2 cellular contexts compared by ENCODE assay signal in the genomic region with DNA sequence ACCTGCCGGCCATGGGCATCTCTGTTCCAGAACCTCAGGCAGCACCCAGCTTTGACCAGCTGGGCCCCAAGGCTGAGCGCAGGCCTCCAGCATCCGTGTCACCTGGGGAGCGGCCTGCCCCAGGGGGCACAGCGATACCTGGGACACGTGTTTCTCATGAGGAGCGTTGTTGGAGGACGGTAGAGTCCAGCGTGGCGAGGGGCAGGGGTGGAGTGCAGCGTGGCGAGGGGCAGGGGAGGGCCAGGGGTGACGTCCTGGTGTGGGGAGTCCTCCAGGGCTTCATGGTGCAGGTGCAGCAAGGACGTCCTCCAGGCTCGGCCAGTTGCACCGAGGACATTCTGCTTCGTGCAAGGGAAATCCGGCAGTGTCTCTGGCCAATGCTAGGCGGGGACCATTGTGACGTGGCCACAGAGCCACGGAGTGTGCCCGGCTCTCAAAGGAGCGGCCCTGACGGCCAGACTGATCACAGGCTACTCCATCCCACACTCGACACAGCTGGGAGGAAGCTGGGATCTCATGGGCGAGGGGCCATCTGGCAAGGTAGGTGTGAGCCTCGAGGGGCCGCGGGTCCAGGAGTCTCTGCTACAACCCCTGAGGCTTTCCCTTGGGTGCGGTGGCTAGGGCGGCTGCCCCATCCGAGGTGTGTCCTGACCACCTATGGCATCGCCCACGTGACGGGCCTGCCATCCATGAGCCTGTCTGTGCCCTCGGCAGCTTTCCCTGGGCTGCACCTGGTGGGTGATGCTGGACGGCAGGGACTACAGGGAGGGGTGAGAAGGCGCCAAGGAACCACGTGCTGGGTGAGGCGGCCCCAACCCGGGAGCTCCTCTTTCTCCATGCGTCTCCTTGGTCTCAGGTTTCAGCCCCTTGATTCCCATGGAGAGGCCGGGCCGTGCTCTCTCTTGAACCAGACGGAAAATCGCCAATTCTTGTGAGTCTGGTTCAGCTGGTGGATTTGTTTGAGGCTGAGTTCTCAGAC.
TF ChIP-seq lines count a peak whose summit lies in the region.

No MANE protein-coding gene starts in this region.

TF ChIP-seq in GM23338, 12 proteins besides CTCF, POLR2A, EP300 and RAD21:
- TF ChIP-seq, protein P1, sequence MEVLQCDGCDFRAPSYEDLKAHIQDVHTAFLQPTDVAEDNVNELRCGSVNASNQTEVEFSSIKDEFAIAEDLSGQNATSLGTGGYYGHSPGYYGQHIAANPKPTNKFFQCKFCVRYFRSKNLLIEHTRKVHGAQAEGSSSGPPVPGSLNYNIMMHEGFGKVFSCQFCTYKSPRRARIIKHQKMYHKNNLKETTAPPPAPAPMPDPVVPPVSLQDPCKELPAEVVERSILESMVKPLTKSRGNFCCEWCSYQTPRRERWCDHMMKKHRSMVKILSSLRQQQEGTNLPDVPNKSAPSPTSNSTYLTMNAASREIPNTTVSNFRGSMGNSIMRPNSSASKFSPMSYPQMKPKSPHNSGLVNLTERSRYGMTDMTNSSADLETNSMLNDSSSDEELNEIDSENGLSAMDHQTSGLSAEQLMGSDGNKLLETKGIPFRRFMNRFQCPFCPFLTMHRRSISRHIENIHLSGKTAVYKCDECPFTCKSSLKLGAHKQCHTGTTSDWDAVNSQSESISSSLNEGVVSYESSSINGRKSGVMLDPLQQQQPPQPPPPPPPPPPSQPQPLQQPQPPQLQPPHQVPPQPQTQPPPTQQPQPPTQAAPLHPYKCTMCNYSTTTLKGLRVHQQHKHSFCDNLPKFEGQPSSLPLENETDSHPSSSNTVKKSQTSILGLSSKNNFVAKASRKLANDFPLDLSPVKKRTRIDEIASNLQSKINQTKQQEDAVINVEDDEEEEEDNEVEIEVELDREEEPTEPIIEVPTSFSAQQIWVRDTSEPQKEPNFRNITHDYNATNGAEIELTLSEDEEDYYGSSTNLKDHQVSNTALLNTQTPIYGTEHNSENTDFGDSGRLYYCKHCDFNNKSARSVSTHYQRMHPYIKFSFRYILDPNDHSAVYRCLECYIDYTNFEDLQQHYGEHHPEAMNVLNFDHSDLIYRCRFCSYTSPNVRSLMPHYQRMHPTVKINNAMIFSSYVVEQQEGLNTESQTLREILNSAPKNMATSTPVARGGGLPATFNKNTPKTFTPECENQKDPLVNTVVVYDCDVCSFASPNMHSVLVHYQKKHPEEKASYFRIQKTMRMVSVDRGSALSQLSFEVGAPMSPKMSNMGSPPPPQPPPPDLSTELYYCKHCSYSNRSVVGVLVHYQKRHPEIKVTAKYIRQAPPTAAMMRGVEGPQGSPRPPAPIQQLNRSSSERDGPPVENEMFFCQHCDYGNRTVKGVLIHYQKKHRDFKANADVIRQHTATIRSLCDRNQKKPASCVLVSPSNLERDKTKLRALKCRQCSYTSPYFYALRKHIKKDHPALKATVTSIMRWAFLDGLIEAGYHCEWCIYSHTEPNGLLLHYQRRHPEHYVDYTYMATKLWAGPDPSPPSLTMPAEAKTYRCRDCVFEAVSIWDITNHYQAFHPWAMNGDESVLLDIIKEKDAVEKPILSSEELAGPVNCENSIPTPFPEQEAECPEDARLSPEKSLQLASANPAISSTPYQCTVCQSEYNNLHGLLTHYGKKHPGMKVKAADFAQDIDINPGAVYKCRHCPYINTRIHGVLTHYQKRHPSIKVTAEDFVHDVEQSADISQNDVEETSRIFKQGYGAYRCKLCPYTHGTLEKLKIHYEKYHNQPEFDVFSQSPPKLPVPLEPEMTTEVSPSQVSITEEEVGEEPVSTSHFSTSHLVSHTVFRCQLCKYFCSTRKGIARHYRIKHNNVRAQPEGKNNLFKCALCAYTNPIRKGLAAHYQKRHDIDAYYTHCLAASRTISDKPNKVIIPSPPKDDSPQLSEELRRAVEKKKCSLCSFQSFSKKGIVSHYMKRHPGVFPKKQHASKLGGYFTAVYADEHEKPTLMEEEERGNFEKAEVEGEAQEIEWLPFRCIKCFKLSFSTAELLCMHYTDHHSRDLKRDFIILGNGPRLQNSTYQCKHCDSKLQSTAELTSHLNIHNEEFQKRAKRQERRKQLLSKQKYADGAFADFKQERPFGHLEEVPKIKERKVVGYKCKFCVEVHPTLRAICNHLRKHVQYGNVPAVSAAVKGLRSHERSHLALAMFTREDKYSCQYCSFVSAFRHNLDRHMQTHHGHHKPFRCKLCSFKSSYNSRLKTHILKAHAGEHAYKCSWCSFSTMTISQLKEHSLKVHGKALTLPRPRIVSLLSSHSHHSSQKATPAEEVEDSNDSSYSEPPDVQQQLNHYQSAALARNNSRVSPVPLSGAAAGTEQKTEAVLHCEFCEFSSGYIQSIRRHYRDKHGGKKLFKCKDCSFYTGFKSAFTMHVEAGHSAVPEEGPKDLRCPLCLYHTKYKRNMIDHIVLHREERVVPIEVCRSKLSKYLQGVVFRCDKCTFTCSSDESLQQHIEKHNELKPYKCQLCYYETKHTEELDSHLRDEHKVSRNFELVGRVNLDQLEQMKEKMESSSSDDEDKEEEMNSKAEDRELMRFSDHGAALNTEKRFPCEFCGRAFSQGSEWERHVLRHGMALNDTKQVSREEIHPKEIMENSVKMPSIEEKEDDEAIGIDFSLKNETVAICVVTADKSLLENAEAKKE (CRISPR knock-in tag; IDR thresholded peaks at IDR 0.05), result no peak
- TF ChIP-seq ZNF331 (CRISPR knock-in tag; IDR thresholded peaks at IDR 0.05; ENCODE audit: low read depth), result no peak
- TF ChIP-seq EZH2 (IDR thresholded peaks at IDR 0.05; ENCODE audit: low read depth, unreplicated experiment), result no peak
- no peak for TF ChIP-seq EZH2phosphoT487 (IDR thresholded peaks at IDR 0.05; ENCODE audit: unreplicated experiment)
- TF ChIP-seq JUNB (IDR thresholded peaks at IDR 0.05; ENCODE audit: unreplicated experiment), result no peak
- TF ChIP-seq POLR2AphosphoS5 (IDR thresholded peaks at IDR 0.05; ENCODE audit: low read depth), result no peak
TF ChIP-seq in GM23338: peak in this region for 0.

TF ChIP-seq in H1, 55 proteins besides CTCF, POLR2A, EP300 and RAD21:
- TF ChIP-seq RFX5 (IDR thresholded peaks at IDR 0.05; ENCODE audit: borderline replicate concordance, low read depth, low read length) (no peak), HDAC6 (IDR thresholded peaks at IDR 0.05; ENCODE audit: low read depth, low read length) (no peak), CHD1 (IDR thresholded peaks at IDR 0.05; ENCODE audit: low read depth, low read length) (no peak), CEBPB (IDR thresholded peaks at IDR 0.05; ENCODE audit: low read depth, low read length) (no peak), ZNF274 (IDR thresholded peaks at IDR 0.05; ENCODE audit: borderline replicate concordance, extremely low read depth, low read length) (no peak), RBBP5 (IDR thresholded peaks at IDR 0.05; ENCODE audit: borderline replicate concordance, low read depth, low read length) (no peak), CTBP2 (IDR thresholded peaks at IDR 0.05; ENCODE audit: borderline replicate concordance, insufficient read depth, insufficient read length, low read length) (no peak), BACH1 (IDR thresholded peaks at IDR 0.05; ENCODE audit: low read length) (no peak), SP4 (IDR thresholded peaks at IDR 0.05; ENCODE audit: low read length) (no peak), SIN3A (conservative IDR thresholded peaks at IDR 0.05 in 1 of 2, IDR thresholded peaks at IDR 0.05 in 1 of 2; ENCODE audit: low read depth in 1 of 2, low read length in 2 of 2) (no peak)
- TF ChIP-seq, protein P2, sequence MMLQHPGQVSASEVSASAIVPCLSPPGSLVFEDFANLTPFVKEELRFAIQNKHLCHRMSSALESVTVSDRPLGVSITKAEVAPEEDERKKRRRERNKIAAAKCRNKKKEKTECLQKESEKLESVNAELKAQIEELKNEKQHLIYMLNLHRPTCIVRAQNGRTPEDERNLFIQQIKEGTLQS (IDR thresholded peaks at IDR 0.05; ENCODE audit: insufficient read depth, low read depth, low read length), result no peak
- TF ChIP-seq, protein P3, sequence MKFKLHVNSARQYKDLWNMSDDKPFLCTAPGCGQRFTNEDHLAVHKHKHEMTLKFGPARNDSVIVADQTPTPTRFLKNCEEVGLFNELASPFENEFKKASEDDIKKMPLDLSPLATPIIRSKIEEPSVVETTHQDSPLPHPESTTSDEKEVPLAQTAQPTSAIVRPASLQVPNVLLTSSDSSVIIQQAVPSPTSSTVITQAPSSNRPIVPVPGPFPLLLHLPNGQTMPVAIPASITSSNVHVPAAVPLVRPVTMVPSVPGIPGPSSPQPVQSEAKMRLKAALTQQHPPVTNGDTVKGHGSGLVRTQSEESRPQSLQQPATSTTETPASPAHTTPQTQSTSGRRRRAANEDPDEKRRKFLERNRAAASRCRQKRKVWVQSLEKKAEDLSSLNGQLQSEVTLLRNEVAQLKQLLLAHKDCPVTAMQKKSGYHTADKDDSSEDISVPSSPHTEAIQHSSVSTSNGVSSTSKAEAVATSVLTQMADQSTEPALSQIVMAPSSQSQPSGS (IDR thresholded peaks at IDR 0.05; ENCODE audit: low read length), result no peak
- TF ChIP-seq, protein P4, sequence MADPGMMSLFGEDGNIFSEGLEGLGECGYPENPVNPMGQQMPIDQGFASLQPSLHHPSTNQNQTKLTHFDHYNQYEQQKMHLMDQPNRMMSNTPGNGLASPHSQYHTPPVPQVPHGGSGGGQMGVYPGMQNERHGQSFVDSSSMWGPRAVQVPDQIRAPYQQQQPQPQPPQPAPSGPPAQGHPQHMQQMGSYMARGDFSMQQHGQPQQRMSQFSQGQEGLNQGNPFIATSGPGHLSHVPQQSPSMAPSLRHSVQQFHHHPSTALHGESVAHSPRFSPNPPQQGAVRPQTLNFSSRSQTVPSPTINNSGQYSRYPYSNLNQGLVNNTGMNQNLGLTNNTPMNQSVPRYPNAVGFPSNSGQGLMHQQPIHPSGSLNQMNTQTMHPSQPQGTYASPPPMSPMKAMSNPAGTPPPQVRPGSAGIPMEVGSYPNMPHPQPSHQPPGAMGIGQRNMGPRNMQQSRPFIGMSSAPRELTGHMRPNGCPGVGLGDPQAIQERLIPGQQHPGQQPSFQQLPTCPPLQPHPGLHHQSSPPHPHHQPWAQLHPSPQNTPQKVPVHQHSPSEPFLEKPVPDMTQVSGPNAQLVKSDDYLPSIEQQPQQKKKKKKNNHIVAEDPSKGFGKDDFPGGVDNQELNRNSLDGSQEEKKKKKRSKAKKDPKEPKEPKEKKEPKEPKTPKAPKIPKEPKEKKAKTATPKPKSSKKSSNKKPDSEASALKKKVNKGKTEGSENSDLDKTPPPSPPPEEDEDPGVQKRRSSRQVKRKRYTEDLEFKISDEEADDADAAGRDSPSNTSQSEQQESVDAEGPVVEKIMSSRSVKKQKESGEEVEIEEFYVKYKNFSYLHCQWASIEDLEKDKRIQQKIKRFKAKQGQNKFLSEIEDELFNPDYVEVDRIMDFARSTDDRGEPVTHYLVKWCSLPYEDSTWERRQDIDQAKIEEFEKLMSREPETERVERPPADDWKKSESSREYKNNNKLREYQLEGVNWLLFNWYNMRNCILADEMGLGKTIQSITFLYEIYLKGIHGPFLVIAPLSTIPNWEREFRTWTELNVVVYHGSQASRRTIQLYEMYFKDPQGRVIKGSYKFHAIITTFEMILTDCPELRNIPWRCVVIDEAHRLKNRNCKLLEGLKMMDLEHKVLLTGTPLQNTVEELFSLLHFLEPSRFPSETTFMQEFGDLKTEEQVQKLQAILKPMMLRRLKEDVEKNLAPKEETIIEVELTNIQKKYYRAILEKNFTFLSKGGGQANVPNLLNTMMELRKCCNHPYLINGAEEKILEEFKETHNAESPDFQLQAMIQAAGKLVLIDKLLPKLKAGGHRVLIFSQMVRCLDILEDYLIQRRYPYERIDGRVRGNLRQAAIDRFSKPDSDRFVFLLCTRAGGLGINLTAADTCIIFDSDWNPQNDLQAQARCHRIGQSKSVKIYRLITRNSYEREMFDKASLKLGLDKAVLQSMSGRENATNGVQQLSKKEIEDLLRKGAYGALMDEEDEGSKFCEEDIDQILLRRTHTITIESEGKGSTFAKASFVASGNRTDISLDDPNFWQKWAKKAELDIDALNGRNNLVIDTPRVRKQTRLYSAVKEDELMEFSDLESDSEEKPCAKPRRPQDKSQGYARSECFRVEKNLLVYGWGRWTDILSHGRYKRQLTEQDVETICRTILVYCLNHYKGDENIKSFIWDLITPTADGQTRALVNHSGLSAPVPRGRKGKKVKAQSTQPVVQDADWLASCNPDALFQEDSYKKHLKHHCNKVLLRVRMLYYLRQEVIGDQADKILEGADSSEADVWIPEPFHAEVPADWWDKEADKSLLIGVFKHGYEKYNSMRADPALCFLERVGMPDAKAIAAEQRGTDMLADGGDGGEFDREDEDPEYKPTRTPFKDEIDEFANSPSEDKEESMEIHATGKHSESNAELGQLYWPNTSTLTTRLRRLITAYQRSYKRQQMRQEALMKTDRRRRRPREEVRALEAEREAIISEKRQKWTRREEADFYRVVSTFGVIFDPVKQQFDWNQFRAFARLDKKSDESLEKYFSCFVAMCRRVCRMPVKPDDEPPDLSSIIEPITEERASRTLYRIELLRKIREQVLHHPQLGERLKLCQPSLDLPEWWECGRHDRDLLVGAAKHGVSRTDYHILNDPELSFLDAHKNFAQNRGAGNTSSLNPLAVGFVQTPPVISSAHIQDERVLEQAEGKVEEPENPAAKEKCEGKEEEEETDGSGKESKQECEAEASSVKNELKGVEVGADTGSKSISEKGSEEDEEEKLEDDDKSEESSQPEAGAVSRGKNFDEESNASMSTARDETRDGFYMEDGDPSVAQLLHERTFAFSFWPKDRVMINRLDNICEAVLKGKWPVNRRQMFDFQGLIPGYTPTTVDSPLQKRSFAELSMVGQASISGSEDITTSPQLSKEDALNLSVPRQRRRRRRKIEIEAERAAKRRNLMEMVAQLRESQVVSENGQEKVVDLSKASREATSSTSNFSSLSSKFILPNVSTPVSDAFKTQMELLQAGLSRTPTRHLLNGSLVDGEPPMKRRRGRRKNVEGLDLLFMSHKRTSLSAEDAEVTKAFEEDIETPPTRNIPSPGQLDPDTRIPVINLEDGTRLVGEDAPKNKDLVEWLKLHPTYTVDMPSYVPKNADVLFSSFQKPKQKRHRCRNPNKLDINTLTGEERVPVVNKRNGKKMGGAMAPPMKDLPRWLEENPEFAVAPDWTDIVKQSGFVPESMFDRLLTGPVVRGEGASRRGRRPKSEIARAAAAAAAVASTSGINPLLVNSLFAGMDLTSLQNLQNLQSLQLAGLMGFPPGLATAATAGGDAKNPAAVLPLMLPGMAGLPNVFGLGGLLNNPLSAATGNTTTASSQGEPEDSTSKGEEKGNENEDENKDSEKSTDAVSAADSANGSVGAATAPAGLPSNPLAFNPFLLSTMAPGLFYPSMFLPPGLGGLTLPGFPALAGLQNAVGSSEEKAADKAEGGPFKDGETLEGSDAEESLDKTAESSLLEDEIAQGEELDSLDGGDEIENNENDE (IDR thresholded peaks at IDR 0.05; ENCODE audit: insufficient replicate concordance, low read length), result no peak
